Comparison of ENCODE assay signal across 1 cellular context in genomic region chr7:6159524-6160011, GRCh38.
TF ChIP-seq lines count a peak whose summit lies in the region.

No MANE protein-coding gene starts in this region.

TF ChIP-seq in K562, 482 proteins besides CTCF, POLR2A, EP300 and RAD21:
- no peak for TF ChIP-seq PRPF4 (IDR thresholded peaks at IDR 0.05; ENCODE audit: insufficient read depth, low read depth, low read length, poor library complexity, severe bottlenecking)
- TF ChIP-seq, protein P1, sequence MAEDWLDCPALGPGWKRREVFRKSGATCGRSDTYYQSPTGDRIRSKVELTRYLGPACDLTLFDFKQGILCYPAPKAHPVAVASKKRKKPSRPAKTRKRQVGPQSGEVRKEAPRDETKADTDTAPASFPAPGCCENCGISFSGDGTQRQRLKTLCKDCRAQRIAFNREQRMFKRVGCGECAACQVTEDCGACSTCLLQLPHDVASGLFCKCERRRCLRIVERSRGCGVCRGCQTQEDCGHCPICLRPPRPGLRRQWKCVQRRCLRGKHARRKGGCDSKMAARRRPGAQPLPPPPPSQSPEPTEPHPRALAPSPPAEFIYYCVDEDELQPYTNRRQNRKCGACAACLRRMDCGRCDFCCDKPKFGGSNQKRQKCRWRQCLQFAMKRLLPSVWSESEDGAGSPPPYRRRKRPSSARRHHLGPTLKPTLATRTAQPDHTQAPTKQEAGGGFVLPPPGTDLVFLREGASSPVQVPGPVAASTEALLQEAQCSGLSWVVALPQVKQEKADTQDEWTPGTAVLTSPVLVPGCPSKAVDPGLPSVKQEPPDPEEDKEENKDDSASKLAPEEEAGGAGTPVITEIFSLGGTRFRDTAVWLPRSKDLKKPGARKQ (CRISPR knock-in tag; IDR thresholded peaks at IDR 0.05) = no peak
- TF ChIP-seq ZNF124 (CRISPR knock-in tag; IDR thresholded peaks at IDR 0.05) = no peak
- TF ChIP-seq ZFP1 (CRISPR knock-in tag; IDR thresholded peaks at IDR 0.05) = no peak
- TF ChIP-seq ZBTB33 (CRISPR knock-in tag; IDR thresholded peaks at IDR 0.05) = no peak
- TF ChIP-seq ZNF507 (tag; conservative IDR thresholded peaks at IDR 0.05) = no peak
- no peak for TF ChIP-seq ELK1 (CRISPR knock-in tag; IDR thresholded peaks at IDR 0.05)
- no peak for TF ChIP-seq TEAD2 (tag; IDR thresholded peaks at IDR 0.05)
- no peak for TF ChIP-seq CHD2 (IDR thresholded peaks at IDR 0.05; ENCODE audit: low read depth, low read length)
- TF ChIP-seq ZNF253 (CRISPR knock-in tag; conservative IDR thresholded peaks at IDR 0.05) = no peak
- TF ChIP-seq RFX1 (IDR thresholded peaks at IDR 0.05) = no peak
- TF ChIP-seq CAMTA2 (CRISPR knock-in tag; conservative IDR thresholded peaks at IDR 0.05) = no peak
- 0 out of 2 replicates have a peak, but pooled peaks have one; percentile 39 for TF ChIP-seq POLR2G (IDR thresholded peaks at IDR 0.05; ENCODE audit: low read depth, low read length)
- no peak for TF ChIP-seq TFE3 (CRISPR knock-in tag; IDR thresholded peaks at IDR 0.05)
- no peak for TF ChIP-seq ZNF41 (CRISPR knock-in tag; conservative IDR thresholded peaks at IDR 0.05)
- TF ChIP-seq RBM22 (IDR thresholded peaks at IDR 0.05; ENCODE audit: low read depth, low read length, poor library complexity, severe bottlenecking) = peak; percentile 58
- TF ChIP-seq BRF2 (IDR thresholded peaks at IDR 0.05; ENCODE audit: borderline replicate concordance, insufficient read depth, insufficient read length) = no peak
